Comparison of ENCODE assay signal across 9 cellular contexts in the genomic region with DNA sequence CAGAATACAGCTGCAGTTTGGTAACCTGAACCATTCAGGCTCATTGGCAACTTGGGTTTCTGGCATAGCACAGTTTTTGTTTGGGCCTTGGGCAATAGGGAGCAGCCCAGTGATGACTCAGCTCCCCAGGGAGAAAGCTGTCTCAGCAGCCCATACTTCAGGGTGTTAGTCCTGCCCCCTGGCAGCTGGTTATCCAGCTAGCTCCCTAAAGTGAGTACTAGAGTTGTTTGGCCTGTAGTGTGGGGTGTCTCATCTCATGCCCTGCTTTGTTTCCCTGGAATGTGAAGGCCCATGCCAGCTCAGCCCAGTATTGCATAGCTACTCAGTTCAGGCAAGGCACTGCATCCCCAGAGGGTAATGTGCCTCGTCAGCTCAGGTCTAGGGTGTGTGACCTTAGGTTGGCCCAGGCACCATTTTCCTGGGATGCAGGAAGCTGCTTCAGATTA. TPM values are rescaled to one million over a fixed set of nuclear protein-coding genes. Genes with fewer than 3 reads are reported as not detected.
A peak's percentile ranks its signal among the peaks of the same experiment; 100 is the strongest.
DNase-seq lines count a peak whose midpoint lies in the region; ATAC-seq and TF ChIP-seq lines count a peak whose summit lies in the region.
"Had no signal": no experiment of that assay in that cellular context is flagged by ENCODE, and none has a peak within 500 bp of the region (broad histone marks: within the 10 kb centered on the region; RNA-seq: fewer than 3 reads in every experiment).

No MANE protein-coding gene starts in this region.

- no peaks in the 10 kb centered on the region for H3K9me2 ChIP-seq in HCT116 (ENCODE audit: insufficient read depth)

- H3K36me3 Mint-ChIP-seq in activated CD4-positive, alpha-beta T cell treated with anti-CD3 and anti-CD28 coated beads, Interleukin-2, amount 10 ng/mL, durations not matched to agents 24 days and 14 days (ENCODE audit: low read depth) = peaks cover 77% of the 10 kb centered on the region

- POLR2A ChIA-PET in HCT116 (lab: Charles Lee) = interaction anchor here (0.9 kb wide), 1 partner anchor 18 kb away, joined by 3 read pairs; a partner anchor contains a TSS

- H3K36me3 ChIP-seq in HCT116 (ENCODE audit: control insufficient read depth in 1 of 2, insufficient read depth in 2 of 2, low read length in 2 of 2) (peaks cover 6 to 21% of the 10 kb centered on the region in 2 experiments), SJSA1 (peaks cover 55% of the 10 kb centered on the region), subcutaneous abdominal adipose tissue (ENCODE audit: control insufficient read depth in 5 of 5, insufficient read depth in 5 of 5, low read length in 5 of 5) (peaks cover 0 to 17% (median 10%) of the 10 kb centered on the region in 5 donors), ovary (no peaks in the 10 kb centered on the region)

- intact Hi-C loops in HCT116 (cut with micrococcal nuclease) (no loop called here), ovary (cut with DNase I) (no loop called here)
- intact Hi-C loops in activated CD4-positive, alpha-beta T cell treated with anti-CD3 and anti-CD28 coated beads, Interleukin-2, amount 10 ng/mL, durations not matched to agents 24 days and 14 days (cut with micrococcal nuclease) = no loop called here

- H3K4me3 Mint-ChIP-seq in activated CD4-positive, alpha-beta T cell treated with anti-CD3 and anti-CD28 coated beads, Interleukin-2, amount 10 ng/mL, durations not matched to agents 24 days and 14 days = no peak overlapping the region
- H3K4me3 Mint-ChIP-seq: brain had no signal

- no peak overlapping the region for H3K27ac ChIP-seq in HCT116 (ENCODE audit: low read depth, low read length)
- no peak overlapping the region for H3K27ac ChIP-seq in SJSA1
- peak overlapping the region; percentile 73 for H3K27ac ChIP-seq in subcutaneous abdominal adipose tissue (ENCODE audit: low read depth, low read length)
- no peak overlapping the region for H3K27ac ChIP-seq in ovary

- no peak for TF ChIP-seq RAD21 in HCT116 (IDR thresholded peaks at IDR 0.05; ENCODE audit: low read depth)

- no peaks in the 10 kb centered on the region for H3K4me1 Mint-ChIP-seq in activated CD4-positive, alpha-beta T cell treated with anti-CD3 and anti-CD28 coated beads, Interleukin-2, amount 10 ng/mL, durations not matched to agents 24 days and 14 days
- H3K4me1 Mint-ChIP-seq: brain had no signal

- H3K9ac ChIP-seq in HCT116 (ENCODE audit: low read length) (no peak overlapping the region), subcutaneous abdominal adipose tissue (ENCODE audit: low read length in 5 of 5) (no peak overlapping the region)

- H3K4me3 ChIP-seq in HCT116 (replicated peaks in 1 of 2; ENCODE audit: low read depth in 1 of 2, low read length in 2 of 2) = no peak overlapping the region
- no peak overlapping the region for H3K4me3 ChIP-seq in SJSA1
- no peak overlapping the region for H3K4me3 ChIP-seq in foreskin fibroblast (ENCODE audit: low read depth in 1 of 2, low read length in 2 of 2)
- peak overlapping the region in 1 of 5 donors; percentile 3 for H3K4me3 ChIP-seq in subcutaneous abdominal adipose tissue (ENCODE audit: low read depth in 1 of 5, low read length in 5 of 5)
- no peak overlapping the region for H3K4me3 ChIP-seq in ovary

- H3K4me2 ChIP-seq in HCT116 (ENCODE audit: low read length) = peak overlapping the region; percentile 27

- H3K9me3 ChIP-seq in HCT116 (ENCODE audit: control insufficient read depth in 1 of 2, insufficient read depth in 1 of 2, low read depth in 1 of 2, low read length in 2 of 2) = no peaks in the 10 kb centered on the region
- no peaks in the 10 kb centered on the region for H3K9me3 ChIP-seq in SJSA1 (replicated peaks)
- H3K9me3 ChIP-seq in subcutaneous abdominal adipose tissue (ENCODE audit: control insufficient read depth in 5 of 5, low read length in 5 of 5) = no peaks in the 10 kb centered on the region
- H3K9me3 ChIP-seq in ovary = peaks cover 4 to 19% of the 10 kb centered on the region in 2 donors

- ATAC-seq in HCT116 = peak; percentile 61
- ATAC-seq in GM21528 (IDR thresholded peaks at IDR 0.05; ENCODE audit: low FRiP score, unreplicated experiment) = no peak

- no peaks in the 10 kb centered on the region for H3K27me3 ChIP-seq in HCT116 (ENCODE audit: insufficient read depth, low read length)
- H3K27me3 ChIP-seq in SJSA1 (replicated peaks) = no peaks in the 10 kb centered on the region
- no peaks in the 10 kb centered on the region for H3K27me3 ChIP-seq in subcutaneous abdominal adipose tissue (ENCODE audit: control insufficient read depth in 5 of 5, insufficient read depth in 4 of 5, low read length in 5 of 5)
- H3K27me3 ChIP-seq in ovary = no peaks in the 10 kb centered on the region

- TF ChIP-seq POLR2A in HCT116 (IDR thresholded peaks at IDR 0.05; ENCODE audit: borderline replicate concordance, extremely low read depth, insufficient read depth, insufficient read length) = no peak
- no peak for TF ChIP-seq POLR2A in ovary (IDR thresholded peaks at IDR 0.05)

- no peak overlapping the region for H2AFZ ChIP-seq in HCT116 (ENCODE audit: low read depth, low read length, poor library complexity, severe bottlenecking)

- H3K79me2 ChIP-seq in HCT116 (ENCODE audit: insufficient read depth, low read length) = peaks cover 76% of the 10 kb centered on the region

- H4K20me1 ChIP-seq in HCT116 (ENCODE audit: insufficient read depth) = no peaks in the 10 kb centered on the region

- RAD21 ChIA-PET in HCT116 (lab: Charles Lee; ENCODE audit: low non-redundant PET in 1 of 2, low total read pairs in 2 of 2, uncharacterized antibody in 2 of 2, unreplicated experiment in 2 of 2) = no interaction called here

- H3K27ac Mint-ChIP-seq in activated CD4-positive, alpha-beta T cell treated with anti-CD3 and anti-CD28 coated beads, Interleukin-2, amount 10 ng/mL, durations not matched to agents 24 days and 14 days = no peak overlapping the region

- TF ChIP-seq CTCF in HCT116 (IDR thresholded peaks at IDR 0.05 in 2 of 3, conservative IDR thresholded peaks at IDR 0.05 in 1 of 3; ENCODE audit: borderline replicate concordance in 1 of 3, insufficient read depth in 1 of 3, low read depth in 2 of 3, low read length in 2 of 3) (no peak), foreskin fibroblast (IDR thresholded peaks at IDR 0.05; ENCODE audit: low read depth, low read length) (no peak), ovary (IDR thresholded peaks at IDR 0.05) (no peak)

- H3K9me3 Mint-ChIP-seq in activated CD4-positive, alpha-beta T cell treated with anti-CD3 and anti-CD28 coated beads, Interleukin-2, amount 10 ng/mL, durations not matched to agents 24 days and 14 days = peaks cover 28% of the 10 kb centered on the region

- peaks cover 0 to 23% of the 10 kb centered on the region in 2 experiments; a peak in 2 of 4 replicates for H3K4me1 ChIP-seq in HCT116 (ENCODE audit: control insufficient read depth in 1 of 2, insufficient read depth in 2 of 2, low read length in 2 of 2)
- H3K4me1 ChIP-seq in SJSA1 (replicated peaks) = peaks cover 9% of the 10 kb centered on the region
- H3K4me1 ChIP-seq in subcutaneous abdominal adipose tissue (ENCODE audit: control insufficient read depth in 5 of 5, insufficient read depth in 5 of 5, low read length in 5 of 5) = peaks cover 7 to 15% (median 14%) of the 10 kb centered on the region in 5 donors
- no peaks in the 10 kb centered on the region for H3K4me1 ChIP-seq in ovary (ENCODE audit: insufficient read depth)

- no peak for TF ChIP-seq EP300 in ovary (IDR thresholded peaks at IDR 0.05)

- WGBS in ovary, 3 donors = 88 to 93% (median 89%) methylated on average over 1 of the region's 1 CpG

- no peaks in the 10 kb centered on the region for H3K27me3 Mint-ChIP-seq in activated CD4-positive, alpha-beta T cell treated with anti-CD3 and anti-CD28 coated beads, Interleukin-2, amount 10 ng/mL, durations not matched to agents 24 days and 14 days
- H3K27me3 Mint-ChIP-seq: brain had no signal

- CTCF ChIA-PET in HCT116 (lab: Charles Lee) = no interaction called here

- no peak for DNase-seq in HCT116 (ENCODE audit: low read depth, low spot score)
- DNase-seq in SJSA1 (ENCODE audit: low read depth in 1 of 2, low spot score in 2 of 2) = peak; percentile 12 to 67
- DNase-seq in foreskin fibroblast = peak; percentile 94 to 97
- DNase-seq in ovary = no peak
- no peak for DNase-seq in activated CD4-positive, alpha-beta T cell treated with anti-CD3 and anti-CD28 coated beads, Interleukin-2, amount 10 ng/mL, durations not matched to agents 24 days and 14 days
- DNase-seq in NCI-H2196 (lab: John Stamatoyannopoulos, UW; ENCODE audit: unreplicated experiment) = no peak

- no TSS peak for BruUV-seq in HCT116 (replicated peaks; lab: Mats Ljungman, UMichigan)

RNA-seq across cellular contexts. Expression of a gene that starts 18.2 kb away (rescaled TPM):
- total RNA-seq in HCT116 (2021; ENCODE audit: unreplicated experiment) (7.6 TPM), ovary (10 to 100 TPM in 4 of 7 donors, 1 to 10 TPM in 3; 4.9 to 12.9 (median 10.5) TPM)
- 1.8 and 2.1 TPM in 2 replicates for polyA plus RNA-seq in HCT116 (2012)
- 6.0 and 11.0 TPM in 2 replicates for total RNA-seq in SJSA1 (2014; rRNA removed; shearing (Covaris generic))
- 1 to 10 TPM; 4.0 to 4.9 TPM for polyA plus RNA-seq in ovary
- total RNA-seq in activated CD4-positive, alpha-beta T cell treated with anti-CD3 and anti-CD28 coated beads, Interleukin-2, amount 10 ng/mL, durations not matched to agents 24 days and 14 days = 4.9 and 5.3 TPM in 2 replicates

RNA-seq across cellular contexts. Expression of a gene that starts 21.8 kb away (rescaled TPM):
- total RNA-seq in HCT116 (2021; ENCODE audit: unreplicated experiment) = 43.1 TPM
- polyA plus RNA-seq in HCT116 (2012) = 2.9 and 5.0 TPM in 2 replicates
- 39.0 and 39.5 TPM in 2 replicates for total RNA-seq in SJSA1 (2014; rRNA removed; shearing (Covaris generic))
- total RNA-seq in ovary = 100 to 1,000 TPM in 1 of 7 donors, 10 to 100 TPM in 6; 57.2 to 103 (median 68.6) TPM
- 1 to 10 TPM; 3.0 to 4.4 TPM for polyA plus RNA-seq in ovary
- 42.3 and 49.1 TPM in 2 replicates for total RNA-seq in activated CD4-positive, alpha-beta T cell treated with anti-CD3 and anti-CD28 coated beads, Interleukin-2, amount 10 ng/mL, durations not matched to agents 24 days and 14 days

RNA-seq across cellular contexts. Expression of a gene that starts 49.0 kb away (rescaled TPM):
- total RNA-seq in HCT116 (2021; ENCODE audit: unreplicated experiment) = 6.3 TPM
- polyA plus RNA-seq in HCT116 (2012) = 3.1 and 3.7 TPM in 2 replicates
- total RNA-seq in SJSA1 (2014; rRNA removed; shearing (Covaris generic)) = 11.1 and 11.4 TPM in 2 replicates
- total RNA-seq in ovary = 10 to 100 TPM in 3 of 7 donors, 1 to 10 TPM in 4; 3.0 to 13.0 (median 9.1) TPM
- polyA plus RNA-seq in ovary = 10 to 100 TPM in 1 of 2 donors, 1 to 10 TPM in 1; 4.8 to 12.5 TPM
- 5.3 and 5.8 TPM in 2 replicates for total RNA-seq in activated CD4-positive, alpha-beta T cell treated with anti-CD3 and anti-CD28 coated beads, Interleukin-2, amount 10 ng/mL, durations not matched to agents 24 days and 14 days

Comparison
In these comparisons a context has a peak if more than half of its experiments do, and no peak if none do; other contexts are left out.
1. DNase-seq: peak in SJSA1 (2 of 2) and foreskin fibroblast (2 of 2); none in HCT116 (single experiment), ovary (0 of 5), activated CD4-positive, alpha-beta T cell treated with anti-CD3 and anti-CD28 coated beads, Interleukin-2, amount 10 ng/mL, durations not matched to agents 24 days and 14 days (single experiment) and NCI-H2196 (single experiment).